Comparison of ENCODE assay signal across 7 cellular contexts in genomic region chr6:55276745-55277627, GRCh38. TPM values are rescaled to one million over a fixed set of nuclear protein-coding genes. Genes with fewer than 3 reads are reported as not detected.
DNase-seq lines count a peak whose midpoint lies in the region; ATAC-seq and TF ChIP-seq lines count a peak whose summit lies in the region.

No MANE protein-coding gene starts in this region.

- H3K79me2 ChIP-seq in smooth muscle cell (ENCODE audit: low read depth), result no peaks in the 10 kb centered on the region

- peak overlapping the region; percentile 84 for H2AFZ ChIP-seq in smooth muscle cell (ENCODE audit: low read depth)

- WGBS in smooth muscle cell (ENCODE audit: low lambda C conversion rate), result 18% methylated on average over 15 of the region's 15 CpGs

- peak overlapping the region; percentile 81 for H3K4me2 ChIP-seq in smooth muscle cell

- no peaks in the 10 kb centered on the region for H3K36me3 ChIP-seq in right atrium auricular region
- no peaks in the 10 kb centered on the region for H3K36me3 ChIP-seq in smooth muscle cell (ENCODE audit: low read depth)

- DNase-seq in GM12865 (ENCODE audit: low read depth) (peak; percentile 62), NCI-H2196 (lab: John Stamatoyannopoulos, UW; ENCODE audit: unreplicated experiment) (peak; percentile 48), right atrium auricular region (ENCODE audit: low spot score) (no peak), smooth muscle cell (lab: John Stamatoyannopoulos, UW; ENCODE audit: unreplicated experiment) (no peak)
- peak; percentile 4 for DNase-seq in activated CD8-positive, alpha-beta T cell treated with anti-CD3 and anti-CD28 coated beads for 36 hours

- peak; percentile 62 for ATAC-seq in HG02798 (IDR thresholded peaks at IDR 0.05; ENCODE audit: poor library complexity, unreplicated experiment)
- ATAC-seq in activated CD8-positive, alpha-beta T cell treated with anti-CD3 and anti-CD28 coated beads for 36 hours, result no peak
- no peak for ATAC-seq in activated T-helper 17 cell treated with anti-CD3 and anti-CD28 coated beads, Interleukin-2, amount 50 U/mL, for 72 hours (replicated peaks)

- H3K4me3 Mint-ChIP-seq in activated CD8-positive, alpha-beta T cell treated with anti-CD3 and anti-CD28 coated beads for 36 hours, result no peak overlapping the region
- no peak overlapping the region for H3K4me3 Mint-ChIP-seq in activated T-helper 17 cell treated with anti-CD3 and anti-CD28 coated beads, Interleukin-2, amount 50 U/mL, for 72 hours

- no peaks in the 10 kb centered on the region for H3K9me3 Mint-ChIP-seq in activated CD8-positive, alpha-beta T cell treated with anti-CD3 and anti-CD28 coated beads for 36 hours
- H3K9me3 Mint-ChIP-seq in activated T-helper 17 cell treated with anti-CD3 and anti-CD28 coated beads, Interleukin-2, amount 50 U/mL, for 72 hours, result peaks cover 3% of the 10 kb centered on the region

- CTCF ChIA-PET in activated CD8-positive, alpha-beta T cell treated with anti-CD3 and anti-CD28 coated beads for 36 hours (lab: Charles Lee), result interaction anchor here (0.9 to 1.5 kb wide), 7 partner anchors 10 to 169 kb away, joined by 3 to 8 read pairs (median 3); no protein-coding TSS in a partner anchor

- H3K27ac ChIP-seq in right atrium auricular region, result peak overlapping the region in 1 of 2 donors; percentile 27
- no peak overlapping the region for H3K27ac ChIP-seq in smooth muscle cell (ENCODE audit: low read depth)

- no peaks in the 10 kb centered on the region for H3K4me1 Mint-ChIP-seq in activated CD8-positive, alpha-beta T cell treated with anti-CD3 and anti-CD28 coated beads for 36 hours (ENCODE audit: low read depth)
- H3K4me1 Mint-ChIP-seq in activated T-helper 17 cell treated with anti-CD3 and anti-CD28 coated beads, Interleukin-2, amount 50 U/mL, for 72 hours, result no peaks in the 10 kb centered on the region

- intact Hi-C loops in activated CD8-positive, alpha-beta T cell treated with anti-CD3 and anti-CD28 coated beads for 36 hours (cut with micrococcal nuclease), result loop anchor here (10.0 kb wide), 1 partner anchor 608 kb away; no protein-coding TSS in a partner anchor

- H3K27ac Mint-ChIP-seq in activated CD8-positive, alpha-beta T cell treated with anti-CD3 and anti-CD28 coated beads for 36 hours, result no peak overlapping the region
- H3K27ac Mint-ChIP-seq in activated T-helper 17 cell treated with anti-CD3 and anti-CD28 coated beads, Interleukin-2, amount 50 U/mL, for 72 hours, result no peak overlapping the region

- H3K4me3 ChIP-seq in GM12865 (ENCODE audit: low read depth, low read length) (no peak overlapping the region), right atrium auricular region (peak overlapping the region in 1 of 2 donors; percentile 31), smooth muscle cell (peak overlapping the region; percentile 33)

- TF ChIP-seq CTCF in GM12865 (IDR thresholded peaks at IDR 0.05; ENCODE audit: insufficient read depth, low read depth, low read length, missing control alignments), result peak; percentile 53
- TF ChIP-seq CTCF in activated CD8-positive, alpha-beta T cell treated with anti-CD3 and anti-CD28 coated beads for 36 hours (IDR thresholded peaks at IDR 0.05), result peak; percentile 47
- peak; percentile 35 to 70 for TF ChIP-seq CTCF in right atrium auricular region (IDR thresholded peaks at IDR 0.05)
- peak; percentile 73 for TF ChIP-seq CTCF in smooth muscle cell (IDR thresholded peaks at IDR 0.05; ENCODE audit: borderline replicate concordance, insufficient read depth, poor library complexity, severe bottlenecking)

- POLR2A ChIA-PET in activated CD8-positive, alpha-beta T cell treated with anti-CD3 and anti-CD28 coated beads for 36 hours (lab: Charles Lee), result no interaction called here

- H4K20me1 ChIP-seq in smooth muscle cell (ENCODE audit: low read depth), result no peaks in the 10 kb centered on the region

- H3K27me3 Mint-ChIP-seq in activated CD8-positive, alpha-beta T cell treated with anti-CD3 and anti-CD28 coated beads for 36 hours, result no peaks in the 10 kb centered on the region
- H3K27me3 Mint-ChIP-seq in activated T-helper 17 cell treated with anti-CD3 and anti-CD28 coated beads, Interleukin-2, amount 50 U/mL, for 72 hours, result no peaks in the 10 kb centered on the region

- H3K9ac ChIP-seq in smooth muscle cell (ENCODE audit: low read depth), result no peak overlapping the region

- H3K9me3 ChIP-seq in right atrium auricular region (no peaks in the 10 kb centered on the region), smooth muscle cell (replicated peaks; ENCODE audit: low read depth) (no peaks in the 10 kb centered on the region)

- H3K36me3 Mint-ChIP-seq in activated CD8-positive, alpha-beta T cell treated with anti-CD3 and anti-CD28 coated beads for 36 hours (ENCODE audit: low read depth), result no peaks in the 10 kb centered on the region
- no peaks in the 10 kb centered on the region for H3K36me3 Mint-ChIP-seq in activated T-helper 17 cell treated with anti-CD3 and anti-CD28 coated beads, Interleukin-2, amount 50 U/mL, for 72 hours (ENCODE audit: low read depth)

- H3K27me3 ChIP-seq in right atrium auricular region (no peaks in the 10 kb centered on the region), smooth muscle cell (ENCODE audit: low read depth) (no peaks in the 10 kb centered on the region)

- H3F3A ChIP-seq in smooth muscle cell (ENCODE audit: low read depth), result no peaks in the 10 kb centered on the region

- H3K4me1 ChIP-seq in right atrium auricular region (no peaks in the 10 kb centered on the region), smooth muscle cell (ENCODE audit: low read depth) (no peaks in the 10 kb centered on the region)

RNA-seq across cellular contexts. Expression of gene GFRAL, which starts 50.3 kb away (rescaled TPM):
- not detected for total RNA-seq in activated CD8-positive, alpha-beta T cell treated with anti-CD3 and anti-CD28 coated beads for 36 hours
- total RNA-seq in right atrium auricular region, result not detected
- not detected in 2 replicates for total RNA-seq in smooth muscle cell
- not detected in 2 replicates for polyA plus RNA-seq in smooth muscle cell
- not detected for total RNA-seq in activated T-helper 17 cell treated with anti-CD3 and anti-CD28 coated beads, Interleukin-2, amount 50 U/mL, for 72 hours

Comparison
In these comparisons a context has a peak if more than half of its experiments do, and no peak if none do; other contexts are left out.
1. DNase-seq: peak in GM12865 (single experiment), NCI-H2196 (single experiment) and activated CD8-positive, alpha-beta T cell treated with anti-CD3 and anti-CD28 coated beads for 36 hours (single experiment); none in right atrium auricular region (single experiment) and smooth muscle cell (single experiment).
2. Peak in every context shown above with its lines, with median percentiles within 50 percentile points of each other: CTCF ChIP-seq.